In genomic region chr7:157904866-157905215, GRCh38 we compare ENCODE assay signal across 18 cellular contexts.
"Had no signal": no experiment of that assay in that cellular context is flagged by ENCODE, and none has a peak within 500 bp of the region (broad histone marks: within the 10 kb centered on the region; RNA-seq: fewer than 3 reads in every experiment).

No MANE protein-coding gene starts in this region.

- FAIRE-seq: colon, keratinocyte had no signal

- H3K4me3 Mint-ChIP-seq: dendritic cell treated with granulocyte-macrophage colony-stimulating factor and Interleukin-4, amounts not matched to agents 40 ng/mL and 50 ng/mL, for 4 days; effector memory CD8-positive, alpha-beta T cell; immature natural killer cell; memory B cell; mesothelial cell of epicardium; natural killer cell had no signal

- H3K36me3 ChIP-seq: left ventricle myocardium inferior, lower lobe of right lung, neutrophil, right atrium auricular region, sigmoid colon had no signal

- H3K27me3 Mint-ChIP-seq: memory B cell had no signal

- H3K4me3 ChIP-seq: left ventricle myocardium inferior, lower lobe of right lung, right atrium auricular region, sigmoid colon, skin epidermis had no signal

- H3K36me3 Mint-ChIP-seq: immature natural killer cell, memory B cell, mesothelial cell of epicardium, natural killer cell had no signal

- H3K27ac ChIP-seq: foreskin keratinocyte, lower lobe of right lung, neutrophil, sigmoid colon, skin epidermis had no signal

- H3K4me1 ChIP-seq: foreskin keratinocyte, lower lobe of right lung, right atrium auricular region, sigmoid colon had no signal

- H3K27me3 ChIP-seq: foreskin keratinocyte, right atrium auricular region, sigmoid colon had no signal

- DNase-seq: effector memory CD8-positive, alpha-beta T cell; foreskin keratinocyte; immature natural killer cell; left ventricle myocardium inferior; lower lobe of right lung; natural killer cell; sigmoid colon; stimulated activated CD4-positive, alpha-beta T cell treated with anti-CD3 and anti-CD28 coated beads, Interleukin-12 subunit alpha, Interleukin-12 subunit beta, amount 100 ng/mL, for 4 hours; stimulated activated naive CD4-positive, alpha-beta T cell; trophoblast cell had no signal

- H3K27ac Mint-ChIP-seq: dendritic cell treated with granulocyte-macrophage colony-stimulating factor and Interleukin-4, amounts not matched to agents 40 ng/mL and 50 ng/mL, for 4 days; effector memory CD8-positive, alpha-beta T cell; immature natural killer cell; memory B cell; mesothelial cell of epicardium; natural killer cell had no signal

- H3K9me3 Mint-ChIP-seq: dendritic cell treated with granulocyte-macrophage colony-stimulating factor and Interleukin-4, amounts not matched to agents 40 ng/mL and 50 ng/mL, for 4 days; effector memory CD8-positive, alpha-beta T cell; immature natural killer cell; mesothelial cell of epicardium; natural killer cell had no signal

- H3K4me1 Mint-ChIP-seq: immature natural killer cell, memory B cell, mesothelial cell of epicardium, natural killer cell had no signal

- H3K9me3 ChIP-seq: left ventricle myocardium inferior, lower lobe of right lung, neutrophil, right atrium auricular region, sigmoid colon had no signal
